ENCODE assay signal across 10 cellular contexts in the genomic region with DNA sequence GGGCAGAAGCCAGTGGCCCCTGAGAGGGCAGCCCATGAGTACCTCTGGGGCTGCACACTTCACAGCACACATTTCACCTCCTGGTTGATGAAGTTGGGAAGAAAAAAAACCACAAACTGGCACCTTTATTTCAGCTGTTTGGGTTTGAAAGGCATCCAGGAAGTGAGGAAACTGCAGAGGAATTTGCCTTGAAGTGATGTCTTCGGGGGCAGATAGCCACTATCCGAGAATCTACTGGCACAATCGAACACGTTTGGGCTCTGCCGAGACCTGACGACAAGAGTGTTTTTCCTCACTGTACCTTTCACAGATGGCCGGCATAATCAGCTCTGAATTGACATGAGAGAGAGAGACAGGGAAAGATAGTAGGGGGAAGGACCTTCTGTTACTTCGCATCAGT. TPM values are rescaled to one million over a fixed set of nuclear protein-coding genes. Genes with fewer than 3 reads are reported as not detected.
DNase-seq lines count a peak whose midpoint lies in the region; ATAC-seq and TF ChIP-seq lines count a peak whose summit lies in the region.
"Had no signal": no experiment of that assay in that cellular context is flagged by ENCODE, and none has a peak within 500 bp of the region (broad histone marks: within the 10 kb centered on the region; RNA-seq: fewer than 3 reads in every experiment).

No MANE protein-coding gene starts in this region.

- no peaks in the 10 kb centered on the region for H3K9me3 Mint-ChIP-seq in GM23338

- peak overlapping the region; percentile 90 for H3K27ac ChIP-seq in GM23338 (ENCODE audit: low read depth)
- H3K27ac ChIP-seq in skeletal muscle tissue (ENCODE audit: low read depth, low read length): no peak overlapping the region

- H2AFZ ChIP-seq in GM23338: no peak overlapping the region

- peaks cover 26% of the 10 kb centered on the region for H3F3A ChIP-seq in GM23338 (replicated peaks; ENCODE audit: low read depth)

- no peaks in the 10 kb centered on the region for H3K9me3 ChIP-seq in skeletal muscle tissue (ENCODE audit: control insufficient read depth in 3 of 3, low read length in 3 of 3)

- peaks cover 65% of the 10 kb centered on the region for H3K36me3 Mint-ChIP-seq in GM23338 (ENCODE audit: low read depth)

- no peaks in the 10 kb centered on the region for H3K36me3 ChIP-seq in GM23338 (ENCODE audit: insufficient read depth)
- no peaks in the 10 kb centered on the region for H3K36me3 ChIP-seq in skeletal muscle tissue (ENCODE audit: control insufficient read depth in 3 of 3, insufficient read depth in 3 of 3, low read length in 3 of 3)

- H3K4me3 ChIP-seq in GM23338 (peak overlapping the region; percentile 32; the same call in 1 of the 2 replicates), fibroblast of the aortic adventitia (ENCODE audit: low read depth, low read length) (no peak overlapping the region), skeletal muscle tissue (ENCODE audit: low read length in 3 of 3) (no peak overlapping the region)
- H3K4me3 ChIP-seq: coronary artery had no signal

- H3K4me2 ChIP-seq in GM23338: peak overlapping the region; percentile 16

- peaks cover 12% of the 10 kb centered on the region for H4K20me1 ChIP-seq in GM23338 (replicated peaks; ENCODE audit: insufficient read depth)

- H3K4me1 ChIP-seq in GM23338 (ENCODE audit: insufficient read depth): peaks cover 83% of the 10 kb centered on the region
- peaks cover 55 to 75% (median 58%) of the 10 kb centered on the region in 3 donors for H3K4me1 ChIP-seq in skeletal muscle tissue (ENCODE audit: control insufficient read depth in 3 of 3, insufficient read depth in 3 of 3, low read length in 3 of 3)

- TF ChIP-seq CTCF in GM23338 (conservative IDR thresholded peaks at IDR 0.05; ENCODE audit: low read depth in 2 of 2) (no peak), fibroblast of the aortic adventitia (IDR thresholded peaks at IDR 0.05; ENCODE audit: insufficient read depth, low read length) (no peak)

- H3K27ac Mint-ChIP-seq in GM23338: peak overlapping the region; percentile 99

- peak; percentile 44 for DNase-seq in GM23338 (ENCODE audit: low spot score)
- peak; percentile 12 for DNase-seq in SK-N-DZ (ENCODE audit: low spot score)
- peak; percentile 55 for DNase-seq in fibroblast of the aortic adventitia (ENCODE audit: low read depth)
- DNase-seq in NCI-H1694 (lab: John Stamatoyannopoulos, UW): no peak
- DNase-seq: NCI-H2227 treated with DMSO at 0.1 percent for 48 hours had no signal

- peak overlapping the region in 2 of 3 donors; percentile 1 to 11 for H3K9ac ChIP-seq in skeletal muscle tissue (ENCODE audit: low read depth in 1 of 3, low read length in 3 of 3)

- H3K4me3 Mint-ChIP-seq in GM23338: peak overlapping the region; percentile 38; the same call in 1 of the 3 replicates

- peaks cover 96% of the 10 kb centered on the region for H3K4me1 Mint-ChIP-seq in GM23338

- peaks cover 4% of the 10 kb centered on the region; the same call in 1 of the 2 replicates for H3K9me2 ChIP-seq in GM23338 (ENCODE audit: insufficient read depth)

- H3K79me2 ChIP-seq in GM23338 (replicated peaks; ENCODE audit: insufficient read depth): peaks cover 76% of the 10 kb centered on the region

- H3K27me3 ChIP-seq in GM23338 (ENCODE audit: insufficient read depth): no peaks in the 10 kb centered on the region
- no peaks in the 10 kb centered on the region for H3K27me3 ChIP-seq in skeletal muscle tissue (ENCODE audit: control insufficient read depth in 3 of 3, insufficient read depth in 3 of 3, low read length in 3 of 3)

- H3K27me3 Mint-ChIP-seq in GM23338 (ENCODE audit: insufficient read depth, low read depth, poor library complexity): peaks cover 30% of the 10 kb centered on the region

- ATAC-seq in GM23338 (no peak), HG03439 (IDR thresholded peaks at IDR 0.05; ENCODE audit: unreplicated experiment) (no peak), HG03354 (IDR thresholded peaks at IDR 0.05; ENCODE audit: poor library complexity, severe bottlenecking, unreplicated experiment) (no peak), HG03175 (IDR thresholded peaks at IDR 0.05; ENCODE audit: unreplicated experiment) (no peak)

TF ChIP-seq in GM23338, 12 proteins besides CTCF, POLR2A, EP300 and RAD21 (continues in another document):
- TF ChIP-seq ZNF331 (CRISPR knock-in tag; IDR thresholded peaks at IDR 0.05; ENCODE audit: low read depth) (no peak), NANOG (IDR thresholded peaks at IDR 0.05; ENCODE audit: borderline replicate concordance) (no peak), JUNB (IDR thresholded peaks at IDR 0.05; ENCODE audit: unreplicated experiment) (no peak), EZH2phosphoT487 (IDR thresholded peaks at IDR 0.05; ENCODE audit: unreplicated experiment) (no peak), POLR2AphosphoS5 (IDR thresholded peaks at IDR 0.05; ENCODE audit: low read depth) (no peak), STAT1 (IDR thresholded peaks at IDR 0.05; ENCODE audit: unreplicated experiment) (no peak), EZH2 (IDR thresholded peaks at IDR 0.05; ENCODE audit: low read depth, unreplicated experiment) (no peak), CREB1 (CRISPR knock-in tag; IDR thresholded peaks at IDR 0.05; ENCODE audit: low read depth) (no peak)
- TF ChIP-seq, protein P1, sequence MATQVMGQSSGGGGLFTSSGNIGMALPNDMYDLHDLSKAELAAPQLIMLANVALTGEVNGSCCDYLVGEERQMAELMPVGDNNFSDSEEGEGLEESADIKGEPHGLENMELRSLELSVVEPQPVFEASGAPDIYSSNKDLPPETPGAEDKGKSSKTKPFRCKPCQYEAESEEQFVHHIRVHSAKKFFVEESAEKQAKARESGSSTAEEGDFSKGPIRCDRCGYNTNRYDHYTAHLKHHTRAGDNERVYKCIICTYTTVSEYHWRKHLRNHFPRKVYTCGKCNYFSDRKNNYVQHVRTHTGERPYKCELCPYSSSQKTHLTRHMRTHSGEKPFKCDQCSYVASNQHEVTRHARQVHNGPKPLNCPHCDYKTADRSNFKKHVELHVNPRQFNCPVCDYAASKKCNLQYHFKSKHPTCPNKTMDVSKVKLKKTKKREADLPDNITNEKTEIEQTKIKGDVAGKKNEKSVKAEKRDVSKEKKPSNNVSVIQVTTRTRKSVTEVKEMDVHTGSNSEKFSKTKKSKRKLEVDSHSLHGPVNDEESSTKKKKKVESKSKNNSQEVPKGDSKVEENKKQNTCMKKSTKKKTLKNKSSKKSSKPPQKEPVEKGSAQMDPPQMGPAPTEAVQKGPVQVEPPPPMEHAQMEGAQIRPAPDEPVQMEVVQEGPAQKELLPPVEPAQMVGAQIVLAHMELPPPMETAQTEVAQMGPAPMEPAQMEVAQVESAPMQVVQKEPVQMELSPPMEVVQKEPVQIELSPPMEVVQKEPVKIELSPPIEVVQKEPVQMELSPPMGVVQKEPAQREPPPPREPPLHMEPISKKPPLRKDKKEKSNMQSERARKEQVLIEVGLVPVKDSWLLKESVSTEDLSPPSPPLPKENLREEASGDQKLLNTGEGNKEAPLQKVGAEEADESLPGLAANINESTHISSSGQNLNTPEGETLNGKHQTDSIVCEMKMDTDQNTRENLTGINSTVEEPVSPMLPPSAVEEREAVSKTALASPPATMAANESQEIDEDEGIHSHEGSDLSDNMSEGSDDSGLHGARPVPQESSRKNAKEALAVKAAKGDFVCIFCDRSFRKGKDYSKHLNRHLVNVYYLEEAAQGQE (IDR thresholded peaks at IDR 0.05; ENCODE audit: unreplicated experiment): no peak
- TF ChIP-seq, protein P2, sequence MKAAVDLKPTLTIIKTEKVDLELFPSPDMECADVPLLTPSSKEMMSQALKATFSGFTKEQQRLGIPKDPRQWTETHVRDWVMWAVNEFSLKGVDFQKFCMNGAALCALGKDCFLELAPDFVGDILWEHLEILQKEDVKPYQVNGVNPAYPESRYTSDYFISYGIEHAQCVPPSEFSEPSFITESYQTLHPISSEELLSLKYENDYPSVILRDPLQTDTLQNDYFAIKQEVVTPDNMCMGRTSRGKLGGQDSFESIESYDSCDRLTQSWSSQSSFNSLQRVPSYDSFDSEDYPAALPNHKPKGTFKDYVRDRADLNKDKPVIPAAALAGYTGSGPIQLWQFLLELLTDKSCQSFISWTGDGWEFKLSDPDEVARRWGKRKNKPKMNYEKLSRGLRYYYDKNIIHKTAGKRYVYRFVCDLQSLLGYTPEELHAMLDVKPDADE (IDR thresholded peaks at IDR 0.05): no peak

RNA-seq across cellular contexts. Expression of a gene that starts 59.7 kb away (rescaled TPM):
- total RNA-seq in GM23338 (2014; rRNA removed; shearing (Covaris generic)): 116 and 134 TPM in 2 replicates
- polyA plus RNA-seq in GM23338 (2016; fragmentation: Nextera tagmentation; extraction: Ambion mirVana): 39.9 and 40.0 TPM in 2 replicates
- 1.8 and 8.6 TPM in 2 replicates for polyA plus RNA-seq in SK-N-DZ (2014; cell fraction: cytosol; rRNA removed)
- polyA plus RNA-seq in SK-N-DZ (2014; cell fraction: nucleus; rRNA removed): 2.1 and 3.5 TPM in 2 replicates
- total RNA-seq in fibroblast of the aortic adventitia (ENCODE audit: low replicate concordance) (3.9 and 26.4 TPM in 2 replicates), skeletal muscle tissue (135 TPM)
